ENCODE assay signal across 8 cellular contexts in the genomic region with DNA sequence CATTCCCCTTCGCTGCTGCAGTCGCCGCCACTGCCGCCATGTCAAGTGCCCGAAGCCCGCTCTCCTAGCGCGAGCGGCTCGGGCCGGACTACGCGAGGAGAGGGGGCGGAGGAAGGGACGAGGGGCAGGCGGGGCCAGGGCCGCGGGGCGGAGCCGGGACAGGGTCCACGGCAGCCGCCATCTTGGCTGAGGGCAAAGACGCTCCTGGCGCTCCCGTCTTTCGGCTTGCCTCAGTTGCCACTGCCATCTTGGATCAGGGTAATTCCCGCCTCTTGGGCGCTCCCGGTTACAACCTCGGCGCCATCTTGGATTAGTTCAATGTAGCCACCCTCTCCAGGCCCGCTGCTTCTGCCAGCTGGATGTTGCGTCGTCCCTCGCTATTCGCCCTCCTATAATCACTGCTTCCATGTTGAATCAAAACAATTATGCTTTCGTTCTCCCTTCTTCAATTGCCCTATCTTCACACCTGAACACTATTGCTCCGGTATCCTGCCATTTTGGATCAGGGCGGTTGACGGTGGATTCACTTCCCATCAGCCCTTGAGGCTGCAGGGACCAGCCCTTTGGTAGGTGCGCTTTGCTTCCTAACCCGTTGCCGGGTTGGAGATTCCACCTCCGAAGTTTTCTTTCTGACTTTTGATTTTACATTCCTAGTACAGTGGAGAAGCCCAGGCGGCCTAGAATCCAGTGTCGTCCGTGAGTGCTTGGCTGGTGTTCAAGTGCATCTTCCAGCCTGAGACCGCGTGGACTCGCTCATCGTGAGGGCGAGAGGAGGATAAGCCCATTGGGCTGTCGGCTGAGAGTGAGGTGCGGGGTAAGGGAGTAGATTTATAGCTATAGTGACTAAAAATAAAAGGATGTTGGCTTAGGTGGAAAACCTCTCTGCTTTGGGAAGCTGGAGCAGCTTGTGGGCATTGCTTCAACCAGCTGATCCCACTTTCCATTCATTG. TPM values are rescaled to one million over a fixed set of nuclear protein-coding genes. Genes with fewer than 3 reads are reported as not detected.
DNase-seq lines count a peak whose midpoint lies in the region; ATAC-seq and TF ChIP-seq lines count a peak whose summit lies in the region.

A gene with protein sequence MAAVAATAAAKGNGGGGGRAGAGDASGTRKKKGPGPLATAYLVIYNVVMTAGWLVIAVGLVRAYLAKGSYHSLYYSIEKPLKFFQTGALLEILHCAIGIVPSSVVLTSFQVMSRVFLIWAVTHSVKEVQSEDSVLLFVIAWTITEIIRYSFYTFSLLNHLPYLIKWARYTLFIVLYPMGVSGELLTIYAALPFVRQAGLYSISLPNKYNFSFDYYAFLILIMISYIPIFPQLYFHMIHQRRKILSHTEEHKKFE (minus strand): TSS at position 66 of the 950 bp plus-strand sequence. CDS start 26 bp downstream, at position 40.

- peak within 1 kb of the TSS in 1 of 4 donors; percentile 96 for H3K4me3 Mint-ChIP-seq in IgD-negative memory B cell

- ATAC-seq in GM21529 (IDR thresholded peaks at IDR 0.05; ENCODE audit: unreplicated experiment), result peak; percentile 86
- peak; percentile 95 for ATAC-seq in mucosa of descending colon

- no peaks in the 10 kb centered on the region for H3K36me3 ChIP-seq in mucosa of descending colon (ENCODE audit: low read depth)

- TF ChIP-seq CTCF in mucosa of descending colon (IDR thresholded peaks at IDR 0.05), result no peak

- peaks cover 6 to 11% (median 7%) of the 10 kb centered on the region in 3 donors for H3K9me3 Mint-ChIP-seq in IgD-negative memory B cell

- H3K27ac Mint-ChIP-seq in IgD-negative memory B cell, result peak within 1 kb of the TSS; percentile 43 to 95 (median 89)

- peak within 1 kb of the TSS; percentile 82 for H3K4me3 ChIP-seq in mucosa of descending colon

- H3K36me3 Mint-ChIP-seq in IgD-negative memory B cell, result peaks cover 12% of the 10 kb centered on the region

- H3K27ac ChIP-seq in epithelial cell of prostate, result peak within 1 kb of the TSS; percentile 98

- H3K4me1 ChIP-seq in mucosa of descending colon (ENCODE audit: low read depth), result peaks cover 13% of the 10 kb centered on the region

- H3K9me3 ChIP-seq in mucosa of descending colon, result peaks cover 4% of the 10 kb centered on the region

- H3K4me1 Mint-ChIP-seq in IgD-negative memory B cell, result peaks cover 12 to 23% (median 15%) of the 10 kb centered on the region in 3 donors

- intact Hi-C loops in mucosa of descending colon (cut with DNase I, micrococcal nuclease), result no loop called here

- DNase-seq in DMS 273 treated with DMSO at 0.1 percent for 48 hours (lab: John Stamatoyannopoulos, UW) (peak; percentile 99), OCI-M2 (lab: John Stamatoyannopoulos, UW; ENCODE audit: unreplicated experiment) (peak; percentile 86), activated T-cell treated with anti-CD3 and anti-CD28 coated beads for 4 hours (peak; percentile 90), epithelial cell of prostate (ENCODE audit: low read depth, low spot score) (peak; percentile 84), mucosa of descending colon (peak; percentile 98)
- DNase-seq in stimulated activated CD8-positive, alpha-beta memory T cell treated with anti-CD3 and anti-CD28 coated beads, Interleukin-4, amount 100 ng/mL, for 24 hours (ENCODE audit: low read depth), result peak; percentile 94

- H3K27me3 Mint-ChIP-seq in IgD-negative memory B cell, result no peaks in the 10 kb centered on the region

RNA-seq across cellular contexts. Expression of the gene that starts here (rescaled TPM):
- polyA plus RNA-seq in IgD-negative memory B cell, result 23.9 TPM
- 10 to 100 TPM; 40.9 to 65.0 (median 52.7) TPM for total RNA-seq in mucosa of descending colon

Comparison
In these comparisons a context has a peak if more than half of its experiments do, and no peak if none do; other contexts are left out.
1. Peak in every context shown above with its lines: DNase-seq, ATAC-seq, H3K4me3 ChIP-seq and H3K27ac ChIP-seq.